ENCODE assay signal across 24 cellular contexts in the genomic region with DNA sequence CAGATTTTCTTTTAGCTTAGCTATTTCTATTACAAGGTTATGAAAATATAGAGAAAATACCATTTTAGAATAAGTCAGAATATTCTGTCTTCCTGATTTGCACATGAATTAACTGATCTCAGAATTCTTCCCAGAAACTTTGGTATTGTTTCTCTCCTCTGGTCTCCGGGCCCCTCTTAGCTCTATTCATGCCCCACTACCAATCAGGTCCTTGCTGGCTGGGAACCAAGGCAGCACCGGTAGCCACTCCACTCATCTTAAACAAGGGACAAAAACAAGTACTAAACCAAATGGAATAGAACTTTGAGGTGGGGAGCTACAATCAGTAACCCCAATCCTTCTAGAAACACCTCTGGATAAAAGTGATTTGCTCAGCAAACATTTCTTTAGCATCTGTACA.
"Had no signal": no experiment of that assay in that cellular context is flagged by ENCODE, and none has a peak within 500 bp of the region (broad histone marks: within the 10 kb centered on the region; RNA-seq: fewer than 3 reads in every experiment).

No MANE protein-coding gene starts in this region.

- H3K9me3 ChIP-seq: esophagus squamous epithelium, left lung, ovary, testis, tibial artery had no signal

- H3K27ac Mint-ChIP-seq: dendritic cell treated with granulocyte-macrophage colony-stimulating factor and Interleukin-4, amounts not matched to agents 40 ng/mL and 50 ng/mL, for 4 days; stimulated activated memory B cell treated with anti-CD40 and anti-IgM and Interleukin-4, amounts not matched to agents 10 μg/mL and 1 μg/mL and 100 μg/mL, for 72 hours had no signal

- H3K9me3 Mint-ChIP-seq: dendritic cell treated with granulocyte-macrophage colony-stimulating factor and Interleukin-4, amounts not matched to agents 40 ng/mL and 50 ng/mL, for 4 days; stimulated activated memory B cell treated with anti-CD40 and anti-IgM and Interleukin-4, amounts not matched to agents 10 μg/mL and 1 μg/mL and 100 μg/mL, for 72 hours had no signal

- DNase-seq: effector memory CD4-positive, alpha-beta T cell; esophagus squamous epithelium; foreskin melanocyte; hippocampal formation; midbrain; spleen; tibial artery had no signal

- H3K36me3 Mint-ChIP-seq: naive thymus-derived CD8-positive, alpha-beta T cell; stimulated activated memory B cell treated with anti-CD40 and anti-IgM and Interleukin-4, amounts not matched to agents 10 μg/mL and 1 μg/mL and 100 μg/mL, for 72 hours had no signal

- H3K27ac ChIP-seq: esophagus squamous epithelium, heart right ventricle, left lung, ovary, psoas muscle, skin epidermis, spleen, testis, tibial artery had no signal

- ATAC-seq: left cardiac atrium; stimulated activated naive CD8-positive, alpha-beta T cell treated with anti-CD3 and anti-CD28 coated beads, Interleukin-15, Interleukin-2, amounts not matched to agents 100 U/mL and 50 U/mL, for 24 hours had no signal

- FAIRE-seq: colon, endometrium, islet of Langerhans, urothelium cell line had no signal

- H3K4me3 ChIP-seq: esophagus squamous epithelium, heart right ventricle, left lung, ovary, psoas muscle, skin epidermis, spleen, testis, tibial artery had no signal

- H3K4me1 ChIP-seq: esophagus squamous epithelium, heart right ventricle, left lung, psoas muscle, testis, tibial artery had no signal

- H3K36me3 ChIP-seq: esophagus squamous epithelium, heart right ventricle, left lung, ovary, spleen, tibial artery had no signal

- H3K27me3 ChIP-seq: esophagus squamous epithelium, left lung, ovary, spleen, testis, tibial artery had no signal

- H3K27me3 Mint-ChIP-seq: dendritic cell treated with granulocyte-macrophage colony-stimulating factor and Interleukin-4, amounts not matched to agents 40 ng/mL and 50 ng/mL, for 4 days; naive thymus-derived CD8-positive, alpha-beta T cell; stimulated activated memory B cell treated with anti-CD40 and anti-IgM and Interleukin-4, amounts not matched to agents 10 μg/mL and 1 μg/mL and 100 μg/mL, for 72 hours; type B pancreatic cell had no signal

- H3K4me3 Mint-ChIP-seq: dendritic cell treated with granulocyte-macrophage colony-stimulating factor and Interleukin-4, amounts not matched to agents 40 ng/mL and 50 ng/mL, for 4 days; naive thymus-derived CD8-positive, alpha-beta T cell; neural crest cell; stimulated activated memory B cell treated with anti-CD40 and anti-IgM and Interleukin-4, amounts not matched to agents 10 μg/mL and 1 μg/mL and 100 μg/mL, for 72 hours; type B pancreatic cell had no signal
